ENCODE assay signal across 26 cellular contexts in genomic region chr13:110498765-110499164, GRCh38.
"Had no signal": no experiment of that assay in that cellular context is flagged by ENCODE, and none has a peak within 500 bp of the region (broad histone marks: within the 10 kb centered on the region; RNA-seq: fewer than 3 reads in every experiment).

No MANE protein-coding gene starts in this region.

- H3K4me3 Mint-ChIP-seq: activated CD4-positive, alpha-beta T cell treated with anti-CD3 and anti-CD28 coated beads for 36 hours; activated CD8-positive, alpha-beta memory T cell treated with anti-CD3 and anti-CD28 coated beads, Interleukin-2, amount 10 ng/mL, durations not matched to agents 7 days and 5 days; activated CD8-positive, alpha-beta T cell treated with anti-CD3 and anti-CD28 coated beads, Interleukin-2, amount 10 ng/mL, durations not matched to agents 7 days and 5 days; activated naive CD4-positive, alpha-beta T cell treated with anti-CD3 and anti-CD28 coated beads, Interleukin-2, amount 50 U/mL, for 24 hours; activated naive CD8-positive, alpha-beta T cell treated with anti-CD3 and anti-CD28 coated beads, Interleukin-2, amount 50 U/mL, for 24 hours; central memory CD8-positive, alpha-beta T cell; dendritic cell treated with granulocyte-macrophage colony-stimulating factor and Interleukin-4, amounts not matched to agents 40 ng/mL and 50 ng/mL, for 4 days; endodermal cell; nephron; T-helper 2 cell treated with Interferon-gamma antibody and Interleukin-4, amounts not matched to agents 5 μg/mL and 100 μg/mL, for 36 hours; type B pancreatic cell had no signal

- H3K27me3 Mint-ChIP-seq: activated naive CD4-positive, alpha-beta T cell treated with anti-CD3 and anti-CD28 coated beads, Interleukin-2, amount 50 U/mL, for 24 hours; activated naive CD8-positive, alpha-beta T cell treated with anti-CD3 and anti-CD28 coated beads, Interleukin-2, amount 50 U/mL, for 24 hours; central memory CD8-positive, alpha-beta T cell; progenitor cell of endocrine pancreas; type B pancreatic cell had no signal

- H3K4me1 ChIP-seq: breast epithelium had no signal

- H3K36me3 Mint-ChIP-seq: activated CD8-positive, alpha-beta memory T cell treated with anti-CD3 and anti-CD28 coated beads, Interleukin-2, amount 10 ng/mL, durations not matched to agents 7 days and 5 days; activated naive CD4-positive, alpha-beta T cell treated with anti-CD3 and anti-CD28 coated beads, Interleukin-2, amount 50 U/mL, for 24 hours had no signal

- H3K27ac Mint-ChIP-seq: activated CD4-positive, alpha-beta T cell treated with anti-CD3 and anti-CD28 coated beads for 36 hours; activated CD8-positive, alpha-beta memory T cell treated with anti-CD3 and anti-CD28 coated beads, Interleukin-2, amount 10 ng/mL, durations not matched to agents 7 days and 5 days; activated CD8-positive, alpha-beta T cell treated with anti-CD3 and anti-CD28 coated beads, Interleukin-2, amount 10 ng/mL, durations not matched to agents 7 days and 5 days; activated naive CD4-positive, alpha-beta T cell treated with anti-CD3 and anti-CD28 coated beads, Interleukin-2, amount 50 U/mL, for 24 hours; activated naive CD8-positive, alpha-beta T cell treated with anti-CD3 and anti-CD28 coated beads, Interleukin-2, amount 50 U/mL, for 24 hours; activated T-helper 2 cell treated with anti-CD3 and anti-CD28 coated beads, Interferon-gamma antibody, Interleukin-2, Interleukin-4, amounts not matched to agents 10 μg/mL and 5 μg/mL and 100 μg/mL, durations not matched to agents 14 hours and 24 hours and 36 hours; dendritic cell treated with granulocyte-macrophage colony-stimulating factor and Interleukin-4, amounts not matched to agents 40 ng/mL and 50 ng/mL, for 4 days; endodermal cell; nephron; T-helper 2 cell treated with Interferon-gamma antibody and Interleukin-4, amounts not matched to agents 5 μg/mL and 100 μg/mL, for 36 hours; type B pancreatic cell had no signal

- H3K4me1 Mint-ChIP-seq: activated CD4-positive, alpha-beta T cell treated with anti-CD3 and anti-CD28 coated beads for 36 hours; activated CD8-positive, alpha-beta memory T cell treated with anti-CD3 and anti-CD28 coated beads, Interleukin-2, amount 10 ng/mL, durations not matched to agents 7 days and 5 days; activated naive CD4-positive, alpha-beta T cell treated with anti-CD3 and anti-CD28 coated beads, Interleukin-2, amount 50 U/mL, for 24 hours; activated naive CD8-positive, alpha-beta T cell treated with anti-CD3 and anti-CD28 coated beads, Interleukin-2, amount 50 U/mL, for 24 hours; central memory CD8-positive, alpha-beta T cell; endodermal cell; nephron had no signal

- ATAC-seq: activated CD4-positive, alpha-beta T cell treated with anti-CD3 and anti-CD28 coated beads for 36 hours; activated CD8-positive, alpha-beta memory T cell treated with anti-CD3 and anti-CD28 coated beads, Interleukin-2, amount 10 ng/mL, durations not matched to agents 7 days and 5 days; activated CD8-positive, alpha-beta T cell treated with anti-CD3 and anti-CD28 coated beads, Interleukin-2, amount 10 ng/mL, durations not matched to agents 7 days and 5 days; activated naive CD8-positive, alpha-beta T cell treated with anti-CD3 and anti-CD28 coated beads, Interleukin-2, amount 50 U/mL, for 24 hours; left ventricle myocardium superior; stimulated activated naive CD8-positive, alpha-beta T cell treated with anti-CD3 and anti-CD28 coated beads, Interleukin-15, Interleukin-2, amounts not matched to agents 100 U/mL and 50 U/mL, for 24 hours had no signal

- H3K9me3 ChIP-seq: breast epithelium, esophagus muscularis mucosa, ovary had no signal

- H3K9me3 Mint-ChIP-seq: activated naive CD4-positive, alpha-beta T cell treated with anti-CD3 and anti-CD28 coated beads, Interleukin-2, amount 50 U/mL, for 24 hours; activated naive CD8-positive, alpha-beta T cell treated with anti-CD3 and anti-CD28 coated beads, Interleukin-2, amount 50 U/mL, for 24 hours; activated T-helper 2 cell treated with anti-CD3 and anti-CD28 coated beads, Interferon-gamma antibody, Interleukin-2, Interleukin-4, amounts not matched to agents 10 μg/mL and 5 μg/mL and 100 μg/mL, durations not matched to agents 14 hours and 24 hours and 36 hours; central memory CD8-positive, alpha-beta T cell; T-helper 2 cell treated with Interferon-gamma antibody and Interleukin-4, amounts not matched to agents 5 μg/mL and 100 μg/mL, for 36 hours had no signal

- H3K36me3 ChIP-seq: breast epithelium, ovary had no signal

- H3K27me3 ChIP-seq: breast epithelium, esophagus muscularis mucosa, ovary, spleen had no signal

- H3K4me3 ChIP-seq: breast epithelium, esophagus muscularis mucosa, ovary, spleen had no signal

- H3K27ac ChIP-seq: breast epithelium, ovary, spleen had no signal

- DNase-seq: activated CD4-positive, alpha-beta T cell treated with anti-CD3 and anti-CD28 coated beads for 36 hours; activated CD4-positive, CD25-positive, alpha-beta regulatory T cell; activated CD8-positive, alpha-beta memory T cell treated with anti-CD3 and anti-CD28 coated beads, Interleukin-2, amount 10 ng/mL, durations not matched to agents 7 days and 5 days; activated CD8-positive, alpha-beta T cell treated with anti-CD3 and anti-CD28 coated beads, Interleukin-2, amount 10 ng/mL, durations not matched to agents 7 days and 5 days; activated naive CD8-positive, alpha-beta T cell treated with anti-CD3 and anti-CD28 coated beads, Interleukin-2, amount 50 U/mL, for 24 hours; activated T-cell treated with anti-CD3 and anti-CD28 coated beads, Interleukin-2, amount 50 U/mL, for 48 hours; amygdala; endodermal cell; foreskin melanocyte; left ventricle myocardium superior; ovary; retina; spleen; stimulated activated CD4-positive, alpha-beta T cell treated with anti-CD3 and anti-CD28 coated beads, Interleukin-4, amount 100 ng/mL, for 1 hour; stimulated activated naive CD8-positive, alpha-beta T cell treated with anti-CD3 and anti-CD28 coated beads, Interleukin-15, Interleukin-2, amounts not matched to agents 100 U/mL and 50 U/mL, for 24 hours; T-helper 1 cell had no signal
